9 cellular contexts compared by ENCODE assay signal in genomic region chr6:39113788-39114187, GRCh38. TPM values are rescaled to one million over a fixed set of nuclear protein-coding genes. Genes with fewer than 3 reads are reported as not detected.
DNase-seq lines count a peak whose midpoint lies in the region; ATAC-seq, FAIRE-seq and TF ChIP-seq lines count a peak whose summit lies in the region.
"Had no signal": no experiment of that assay in that cellular context is flagged by ENCODE, and none has a peak within 500 bp of the region (broad histone marks: within the 10 kb centered on the region; RNA-seq: fewer than 3 reads in every experiment).

No MANE protein-coding gene starts in this region.

- TSS peak; percentile 54 for BruUV-seq in HepG2 (replicated peaks; lab: Mats Ljungman, UMichigan)

- H3K36me3 Mint-ChIP-seq in activated naive CD4-positive, alpha-beta T cell treated with anti-CD3 and anti-CD28 coated beads, Interleukin-2, amount 50 U/mL, for 72 hours, result peaks cover 0 to 28% of the 10 kb centered on the region in 2 donors

- H3K4me3 ChIP-seq in HepG2 (replicated peaks in 1 of 3; ENCODE audit: insufficient read depth in 1 of 3, low read depth in 2 of 3, low read length in 3 of 3) (peak overlapping the region; percentile 61 to 77 (median 74); a peak in 5 of 6 replicates), right lobe of liver (no peak overlapping the region), left lung (peak overlapping the region; percentile 67 to 77), upper lobe of right lung (peak overlapping the region; percentile 76)

- no peak for TF ChIP-seq RAD21 in HepG2 (CRISPR knock-in tag; IDR thresholded peaks at IDR 0.05)

- peaks cover 0 to 3% of the 10 kb centered on the region in 2 experiments; a peak in 2 of 5 replicates for H3K36me3 ChIP-seq in HepG2 (replicated peaks in 1 of 2; ENCODE audit: control insufficient read depth in 1 of 2, insufficient read depth in 2 of 2, low read length in 2 of 2)
- no peaks in the 10 kb centered on the region for H3K36me3 ChIP-seq in right lobe of liver
- peaks cover 0 to 16% of the 10 kb centered on the region in 2 donors for H3K36me3 ChIP-seq in left lung
- H3K36me3 ChIP-seq in upper lobe of right lung, result peaks cover 11% of the 10 kb centered on the region

- peak overlapping the region; percentile 99 for H3K4me2 ChIP-seq in HepG2 (ENCODE audit: low read depth, low read length)

- H3K27ac ChIP-seq in HepG2 (ENCODE audit: extremely low read length, insufficient read depth, low read length), result no peak overlapping the region
- no peak overlapping the region for H3K27ac ChIP-seq in right lobe of liver
- H3K27ac ChIP-seq in left lung, result peak overlapping the region in 1 of 2 donors; percentile 98
- peak overlapping the region; percentile 97 for H3K27ac ChIP-seq in upper lobe of right lung

- POLR2A ChIA-PET in HepG2 (lab: Yijun Ruan, JAX), result interaction anchor here (1.0 to 1.9 kb wide), 3 partner anchors 12 to 821 kb away, joined by 4 to 13 read pairs (median 5); partner anchors contain the start of gene MOCS1

- H3K9me3 ChIP-seq in HepG2 (ENCODE audit: low read length) (no peaks in the 10 kb centered on the region), right lobe of liver (no peaks in the 10 kb centered on the region), left lung (no peaks in the 10 kb centered on the region), upper lobe of right lung (no peaks in the 10 kb centered on the region)

- TF ChIP-seq CTCF in HepG2 (CRISPR knock-in tag; IDR thresholded peaks at IDR 0.05), result no peak
- no peak for TF ChIP-seq CTCF in right lobe of liver (IDR thresholded peaks at IDR 0.05)
- no peak for TF ChIP-seq CTCF in left lung (IDR thresholded peaks at IDR 0.05)
- TF ChIP-seq CTCF in upper lobe of right lung (IDR thresholded peaks at IDR 0.05), result no peak

- in situ Hi-C loops in HepG2 (cut with HindIII; ENCODE audit: extremely low pct_ligation_motif_present, low pct_unique_long_range_greater_than_20kb), result no loop called here

- H3K27me3 ChIP-seq in HepG2 (ENCODE audit: control insufficient read depth in 1 of 2, insufficient read depth in 2 of 2, low read length in 2 of 2), result no peaks in the 10 kb centered on the region; a peak in 1 of 5 replicates
- no peaks in the 10 kb centered on the region for H3K27me3 ChIP-seq in right lobe of liver
- H3K27me3 ChIP-seq in left lung, result no peaks in the 10 kb centered on the region
- H3K27me3 ChIP-seq in upper lobe of right lung, result no peaks in the 10 kb centered on the region

- H3K9ac ChIP-seq in HepG2 (ENCODE audit: insufficient read depth, low read depth, low read length), result peak overlapping the region; percentile 75; the same call in 1 of the 2 replicates

- ATAC-seq in HepG2, result no peak
- ATAC-seq in right lobe of liver, result no peak
- ATAC-seq in activated naive CD4-positive, alpha-beta T cell treated with anti-CD3 and anti-CD28 coated beads, Interleukin-2, amount 50 U/mL, for 72 hours, result no peak
- ATAC-seq in left lung, result no peak
- no peak for ATAC-seq in upper lobe of right lung
- ATAC-seq in GM18861 (IDR thresholded peaks at IDR 0.05; ENCODE audit: unreplicated experiment), result no peak

- DNase-seq in HepG2 (ENCODE audit: low spot score), result no peak
- no peak for DNase-seq in right lobe of liver
- no peak for DNase-seq in activated naive CD4-positive, alpha-beta T cell treated with anti-CD3 and anti-CD28 coated beads, Interleukin-2, amount 50 U/mL, for 72 hours (ENCODE audit: low spot score in 2 of 2)
- DNase-seq in left lung, result no peak
- DNase-seq in upper lobe of right lung, result no peak
- no peak for DNase-seq in NCI-H2081 (lab: John Stamatoyannopoulos, UW)
- DNase-seq in NCI-H1694 (lab: John Stamatoyannopoulos, UW), result no peak

- CTCF ChIA-PET in HepG2 (lab: Yijun Ruan, JAX; ENCODE audit: low intra/inter-chr PET ratio, low total read pairs), result no interaction called here

- WGBS in HepG2 (ENCODE audit: low lambda C conversion rate), result 94% methylated on average over 1 of the region's 1 CpG
- WGBS in right lobe of liver (ENCODE audit: insufficient coverage, low coverage, low lambda C conversion rate, missing lambda C conversion rate), result 100% methylated on average over 1 of the region's 1 CpG

- no peak for TF ChIP-seq EP300 in HepG2 (IDR thresholded peaks at IDR 0.05; ENCODE audit: low read depth in 2 of 2, low read length in 2 of 2)
- no peak for TF ChIP-seq EP300 in HepG2 (CRISPR knock-in tag; IDR thresholded peaks at IDR 0.05; ENCODE audit: borderline replicate concordance)

- H3K9me3 Mint-ChIP-seq in activated naive CD4-positive, alpha-beta T cell treated with anti-CD3 and anti-CD28 coated beads, Interleukin-2, amount 50 U/mL, for 72 hours, result peaks cover 5 to 8% of the 10 kb centered on the region in 2 donors

- no peak overlapping the region for H2AFZ ChIP-seq in HepG2 (ENCODE audit: low read length)

- no peaks in the 10 kb centered on the region for H3K79me2 ChIP-seq in HepG2 (ENCODE audit: insufficient read depth, low read length)

- TF ChIP-seq POLR2A in HepG2 (IDR thresholded peaks at IDR 0.05; ENCODE audit: insufficient read depth in 1 of 2, low read depth in 2 of 2, low read length in 2 of 2) (no peak), right lobe of liver (IDR thresholded peaks at IDR 0.05) (no peak)

- intact Hi-C loops in HepG2 (cut with micrococcal nuclease; ENCODE audit: unreplicated experiment) (no loop called here), right lobe of liver (cut with DNase I) (no loop called here), left lung (cut with DNase I) (no loop called here), upper lobe of right lung (cut with DNase I) (no loop called here)

- H3K4me1 ChIP-seq in HepG2 (ENCODE audit: insufficient read depth, low read length) (peaks cover 26% of the 10 kb centered on the region), right lobe of liver (peaks cover 0 to 7% (median 3%) of the 10 kb centered on the region in 4 donors), left lung (peaks cover 7 to 28% of the 10 kb centered on the region in 2 donors), upper lobe of right lung (peaks cover 8% of the 10 kb centered on the region)

- peak overlapping the region; percentile 96 to 98 for H3K27ac Mint-ChIP-seq in activated naive CD4-positive, alpha-beta T cell treated with anti-CD3 and anti-CD28 coated beads, Interleukin-2, amount 50 U/mL, for 72 hours

- H4K20me1 ChIP-seq in HepG2 (ENCODE audit: insufficient read depth, low read length), result no peaks in the 10 kb centered on the region

- no peak for FAIRE-seq in HepG2 (lab: Jason Lieb, UNC)
- FAIRE-seq: RCC 7860 had no signal

TF ChIP-seq in HepG2, 621 proteins besides CTCF, POLR2A, EP300 and RAD21:
- TF ChIP-seq GATAD2A (CRISPR knock-in tag; IDR thresholded peaks at IDR 0.05) (no peak), CEBPG (CRISPR knock-in tag; IDR thresholded peaks at IDR 0.05) (peak; percentile 36; the same call in 1 of the 2 replicates), CEBPB (IDR thresholded peaks at IDR 0.05; ENCODE audit: borderline replicate concordance, low read depth, low read length) (peak; percentile 83), MAFF (IDR thresholded peaks at IDR 0.05; ENCODE audit: low read depth, low read length) (0 out of 2 replicates have a peak, but pooled peaks have one; percentile 14), NFE2L2 (IDR thresholded peaks at IDR 0.05; ENCODE audit: low read length) (no peak), PCBP1 (IDR thresholded peaks at IDR 0.05; ENCODE audit: borderline replicate concordance, low read depth, low read length) (no peak), ZNF619 (CRISPR knock-in tag; IDR thresholded peaks at IDR 0.05) (no peak)

RNA-seq across cellular contexts. Expression of gene SAYSD1, which starts 1.2 kb away (rescaled TPM):
- total RNA-seq in HepG2 (2016; rRNA removed; fragmentation: Illumina TruSeq; extraction: Trizol) (16.0 and 18.7 TPM in 2 replicates), right lobe of liver (1 to 10 TPM; 4.3 to 9.3 (median 7.0) TPM), left lung (10 to 100 TPM; 15.4 TPM), upper lobe of right lung (15.2 TPM)
- 4.0 TPM in 2 replicates for total RNA-seq in HepG2 (2016; cell fraction: cytosol; rRNA removed; fragmentation: Illumina TruSeq; extraction: Trizol; ENCODE audit: low read depth)
- total RNA-seq in HepG2 (2016; cell fraction: insoluble cytoplasmic fraction; rRNA removed; fragmentation: Illumina TruSeq; extraction: Trizol), result 15.3 and 19.7 TPM in 2 replicates
- 10.8 and 11.9 TPM in 2 replicates for total RNA-seq in HepG2 (2016; cell fraction: membrane; rRNA removed; fragmentation: Illumina TruSeq; extraction: Trizol)
- 13.1 and 13.6 TPM in 2 replicates for total RNA-seq in HepG2 (2016; cell fraction: nucleus; rRNA removed; fragmentation: Illumina TruSeq; extraction: Trizol)
- polyA plus RNA-seq in HepG2 (2011; rRNA removed), result 8.2 and 10.1 TPM in 2 replicates
- polyA plus RNA-seq in HepG2 (2011; cell fraction: cytosol; rRNA removed), result 6.3 and 8.1 TPM in 2 replicates
- 4.5 TPM in 2 replicates for polyA plus RNA-seq in HepG2 (2011; cell fraction: nucleus; rRNA removed)
- polyA plus RNA-seq in HepG2 (2012), result 4.5 and 5.6 TPM in 2 replicates
- polyA plus RNA-seq in HepG2 (2016; cell fraction: cytosol; fragmentation: Illumina TruSeq; extraction: Trizol; ENCODE audit: low read depth), result 3.4 and 3.6 TPM in 2 replicates
- 16.9 and 19.9 TPM in 2 replicates for polyA plus RNA-seq in HepG2 (2016; cell fraction: insoluble cytoplasmic fraction; fragmentation: Illumina TruSeq; extraction: Trizol; ENCODE audit: low read depth)
- polyA plus RNA-seq in HepG2 (2016; cell fraction: membrane; fragmentation: Illumina TruSeq; extraction: Trizol; ENCODE audit: low read depth), result 6.5 and 7.4 TPM in 2 replicates
- polyA plus RNA-seq in HepG2 (2016; cell fraction: nucleus; fragmentation: Illumina TruSeq; extraction: Trizol; ENCODE audit: insufficient read depth, low read depth), result 18.7 and 19.1 TPM in 2 replicates
- 6.5 and 7.0 TPM in 2 replicates for polyA minus RNA-seq in HepG2 (2011; rRNA and poly(A)+ RNA removed; ENCODE audit: low replicate concordance)
- polyA minus RNA-seq in HepG2 (2011; cell fraction: cytosol; rRNA and poly(A)+ RNA removed), result 5.4 and 7.0 TPM in 2 replicates
- polyA minus RNA-seq in HepG2 (2011; cell fraction: nucleus; rRNA and poly(A)+ RNA removed), result 18.6 and 20.7 TPM in 2 replicates
- 10 to 100 TPM; 12.3 to 20.8 TPM for total RNA-seq in activated naive CD4-positive, alpha-beta T cell treated with anti-CD3 and anti-CD28 coated beads, Interleukin-2, amount 50 U/mL, for 72 hours

Comparison
In these comparisons a context has a peak if more than half of its experiments do, and no peak if none do; other contexts are left out.
1. H3K4me3 ChIP-seq: peak in HepG2 (3 of 3), left lung (2 of 2) and upper lobe of right lung (single experiment); none in right lobe of liver (0 of 3).